Comparison of ENCODE assay signal across 16 cellular contexts in the genomic region with DNA sequence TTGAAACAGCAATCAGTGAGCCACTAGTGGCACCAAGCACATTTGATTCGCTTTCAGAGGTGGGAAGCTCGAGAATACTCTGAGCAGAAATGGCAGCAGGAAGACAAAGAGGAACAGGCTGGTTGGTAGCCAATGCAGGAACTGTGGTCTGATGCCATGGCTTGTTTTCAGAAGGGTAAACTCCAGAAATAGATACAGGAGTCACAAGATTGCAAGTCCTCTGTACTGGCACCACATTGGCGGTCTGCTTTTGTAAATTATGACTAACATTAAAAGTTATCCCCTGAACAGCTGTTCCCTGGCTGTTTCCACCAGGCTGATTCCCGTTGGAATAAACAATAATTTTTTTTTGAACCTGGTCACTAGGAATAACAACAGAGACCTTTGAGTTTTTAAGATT. TPM values are rescaled to one million over a fixed set of nuclear protein-coding genes. Genes with fewer than 3 reads are reported as not detected.
DNase-seq lines count a peak whose midpoint lies in the region; ATAC-seq and TF ChIP-seq lines count a peak whose summit lies in the region.
"Had no signal": no experiment of that assay in that cellular context is flagged by ENCODE, and none has a peak within 500 bp of the region (broad histone marks: within the 10 kb centered on the region; RNA-seq: fewer than 3 reads in every experiment).

No MANE protein-coding gene starts in this region.

- peak overlapping the region; percentile 88 for H3K27ac ChIP-seq in OCI-LY7 (ENCODE audit: low read depth, low read length, poor library complexity, severe bottlenecking)
- peak overlapping the region; percentile 2 to 78 (median 60) for H3K27ac ChIP-seq in heart right ventricle
- peak overlapping the region; percentile 62 for H3K27ac ChIP-seq in rectal smooth muscle tissue (ENCODE audit: low read depth, low read length)
- H3K27ac ChIP-seq: C4-2B had no signal

- DNase-seq in GM12865 (ENCODE audit: low read depth): peak; percentile 17
- peak; percentile 39 for DNase-seq in OCI-LY7 (ENCODE audit: low spot score)
- DNase-seq in heart right ventricle: peak in 1 of 2 donors; percentile 37
- DNase-seq in glomerular visceral epithelial cell (ENCODE audit: extremely low spot score): no peak
- no peak for DNase-seq in OCI-M2 (lab: John Stamatoyannopoulos, UW; ENCODE audit: unreplicated experiment)
- DNase-seq in NCI-H1930 (lab: John Stamatoyannopoulos, UW): no peak
- DNase-seq: activated CD4-positive, alpha-beta T cell treated with anti-CD3 and anti-CD28 coated beads for 36 hours; activated T-cell treated with anti-CD3 and anti-CD28 coated beads, Interleukin-2, amount 50 U/mL, for 1 hour; DMS79; NCI-H1092; NCI-H524; stimulated activated CD4-positive, alpha-beta T cell treated with anti-CD3 and anti-CD28 coated beads, Interleukin-2, amount 100 ng/mL, for 24 hours; T-helper 2 cell had no signal

- H3K9me3 ChIP-seq in OCI-LY7 (ENCODE audit: low read length) (no peaks in the 10 kb centered on the region), heart right ventricle (no peaks in the 10 kb centered on the region)

- POLR2A ChIA-PET in OCI-LY7 (lab: Charles Lee): interaction anchor here (0.7 to 2.8 kb wide), 4 partner anchors 10 to 295 kb away, joined by 3 to 8 read pairs (median 4); no protein-coding TSS in a partner anchor

- H3K4me3 ChIP-seq in GM12865 (ENCODE audit: low read depth, low read length) (no peak overlapping the region), OCI-LY7 (ENCODE audit: low read depth, low read length, poor library complexity, severe bottlenecking) (no peak overlapping the region), heart right ventricle (no peak overlapping the region), rectal smooth muscle tissue (ENCODE audit: low read length) (no peak overlapping the region)

- H3K27me3 ChIP-seq in heart right ventricle (no peaks in the 10 kb centered on the region), rectal smooth muscle tissue (ENCODE audit: control insufficient read depth, insufficient read depth, low read length) (no peaks in the 10 kb centered on the region)

- TF ChIP-seq CTCF in GM12865 (IDR thresholded peaks at IDR 0.05; ENCODE audit: insufficient read depth, low read depth, low read length, missing control alignments): no peak
- TF ChIP-seq CTCF in OCI-LY7 (conservative IDR thresholded peaks at IDR 0.05; ENCODE audit: low read length): no peak
- TF ChIP-seq CTCF in heart right ventricle (IDR thresholded peaks at IDR 0.05): no peak

- H2AFZ ChIP-seq in OCI-LY7 (ENCODE audit: low read length): peak overlapping the region; percentile 2; the same call in 1 of the 2 replicates

- H3K9ac ChIP-seq in rectal smooth muscle tissue (ENCODE audit: low read length): no peak overlapping the region

- CTCF ChIA-PET in OCI-LY7 (lab: Charles Lee; ENCODE audit: unreplicated experiment): no interaction called here

- 59 to 66% methylated on average over 4 of the region's 4 CpGs for WGBS in heart right ventricle, 2 donors

- peaks cover 39% of the 10 kb centered on the region for H3K4me1 ChIP-seq in OCI-LY7 (ENCODE audit: insufficient read depth, low read length, poor library complexity, severe bottlenecking)
- H3K4me1 ChIP-seq in heart right ventricle: peaks cover 0 to 25% (median 0%) of the 10 kb centered on the region in 9 donors
- peaks cover 5% of the 10 kb centered on the region for H3K4me1 ChIP-seq in rectal smooth muscle tissue (ENCODE audit: control insufficient read depth, insufficient read depth, low read length)

- no peaks in the 10 kb centered on the region for H3K79me2 ChIP-seq in OCI-LY7 (ENCODE audit: insufficient read depth, low read depth, low read length)

- H4K20me1 ChIP-seq in OCI-LY7 (ENCODE audit: insufficient read depth, low read length): no peaks in the 10 kb centered on the region

- intact Hi-C loops in OCI-LY7 (cut with micrococcal nuclease; ENCODE audit: unreplicated experiment) (no loop called here), heart right ventricle (cut with DNase I) (no loop called here)

- peak overlapping the region; percentile 40 for H3K4me2 ChIP-seq in OCI-LY7 (ENCODE audit: low read length)

- ATAC-seq in heart right ventricle (peak; percentile 60 to 98 (median 91)), GM18909 (IDR thresholded peaks at IDR 0.05; ENCODE audit: poor library complexity, unreplicated experiment) (no peak)
- ATAC-seq: activated CD4-positive, alpha-beta T cell treated with anti-CD3 and anti-CD28 coated beads for 36 hours had no signal

- H3K9me2 ChIP-seq in OCI-LY7 (ENCODE audit: insufficient read depth, low read length): no peaks in the 10 kb centered on the region

- no TSS peak for BruUV-seq in OCI-LY7 (replicated peaks; lab: Mats Ljungman, UMichigan)

- peaks cover 35% of the 10 kb centered on the region for H3K36me3 ChIP-seq in OCI-LY7 (ENCODE audit: insufficient read depth, low read length)
- H3K36me3 ChIP-seq in heart right ventricle: peaks cover 0 to 85% (median 18%) of the 10 kb centered on the region in 9 donors
- H3K36me3 ChIP-seq in rectal smooth muscle tissue (ENCODE audit: control insufficient read depth, insufficient read depth, low read length): peaks cover 8% of the 10 kb centered on the region

RNA-seq across cellular contexts. Expression of gene USF3, which starts 35.5 kb away (rescaled TPM):
- 8.0 and 11.7 TPM in 2 replicates for total RNA-seq in OCI-LY7 (2014; rRNA removed; shearing (Covaris generic))
- total RNA-seq in OCI-LY7 (2022) (18.1 and 20.0 TPM in 2 replicates), heart right ventricle (10 to 100 TPM; 12.5 to 21.2 (median 16.3) TPM)
- polyA plus RNA-seq in heart right ventricle: 1 to 10 TPM; 3.3 to 7.1 TPM

Comparison
In these comparisons a context has a peak if more than half of its experiments do, and no peak if none do; other contexts are left out.
1. DNase-seq: peak in GM12865 (single experiment) and OCI-LY7 (single experiment); none in glomerular visceral epithelial cell (single experiment), OCI-M2 (single experiment) and NCI-H1930 (0 of 2).
2. Peak in every context shown above with its lines, with median percentiles within 50 percentile points of each other: H3K27ac ChIP-seq.